In genomic region chr19:38223617-38224013, GRCh38 we compare ENCODE assay signal across 8 cellular contexts. TPM values are rescaled to one million over a fixed set of nuclear protein-coding genes. Genes with fewer than 3 reads are reported as not detected.
DNase-seq lines count a peak whose midpoint lies in the region; FAIRE-seq and TF ChIP-seq lines count a peak whose summit lies in the region.

No MANE protein-coding gene starts in this region.

- POLR2A ChIA-PET in A673 (lab: Charles Lee; ENCODE audit: low non-redundant PET): no interaction called here

- peak overlapping the region; percentile 73 for H4K8ac ChIP-seq in mesenchymal stem cell (ENCODE audit: low read length)

- no peaks in the 10 kb centered on the region for H3K79me1 ChIP-seq in mesenchymal stem cell (replicated peaks; ENCODE audit: low read length, poor library complexity, severe bottlenecking)

- H3K9ac ChIP-seq in mesenchymal stem cell (ENCODE audit: low read length) (peak overlapping the region; percentile 54), kidney (ENCODE audit: low read length in 2 of 2) (no peak overlapping the region)

- peak overlapping the region; percentile 46 for H2AFZ ChIP-seq in mesenchymal stem cell (ENCODE audit: low read depth, low read length)

- WGBS in mesenchymal stem cell: 14% methylated on average over 13 of the region's 13 CpGs

- TF ChIP-seq CTCF in A673 (conservative IDR thresholded peaks at IDR 0.05; ENCODE audit: low read depth, low read length) (no peak), astrocyte of the spinal cord (IDR thresholded peaks at IDR 0.05; ENCODE audit: low read depth, low read length) (no peak), kidney (IDR thresholded peaks at IDR 0.05; ENCODE audit: borderline replicate concordance, extremely low read depth, insufficient read depth) (no peak)

- BruUV-seq in A673 (replicated peaks; lab: Mats Ljungman, UMichigan): no TSS peak

- no peak overlapping the region for H3K14ac ChIP-seq in mesenchymal stem cell (ENCODE audit: low read length in 2 of 2)

- H3K9me3 ChIP-seq in A673 (ENCODE audit: low read depth, low read length, poor library complexity, severe bottlenecking): no peaks in the 10 kb centered on the region
- no peaks in the 10 kb centered on the region for H3K9me3 ChIP-seq in HAP-1
- H3K9me3 ChIP-seq in mesenchymal stem cell (ENCODE audit: control insufficient read depth, low read length): no peaks in the 10 kb centered on the region
- H3K9me3 ChIP-seq in kidney (ENCODE audit: control insufficient read depth in 1 of 2, low read length in 2 of 2): no peaks in the 10 kb centered on the region

- H2BK12ac ChIP-seq in mesenchymal stem cell (ENCODE audit: low read length in 2 of 2): no peak overlapping the region

- H3K23ac ChIP-seq in mesenchymal stem cell (ENCODE audit: low read length in 2 of 2): no peak overlapping the region

- intact Hi-C loops in A673 (cut with micrococcal nuclease; ENCODE audit: unreplicated experiment) (loop anchor here (10.0 kb wide), 2 partner anchors 79 to 319 kb away; partner anchors contain the start of genes SIPA1L3 and WDR87), kidney (cut with DNase I) (no loop called here)

- DNase-seq in A673 (ENCODE audit: low spot score): no peak
- no peak for DNase-seq in HAP-1 (ENCODE audit: low spot score in 2 of 2)
- DNase-seq in astrocyte of the spinal cord (ENCODE audit: low read depth, low spot score): no peak
- DNase-seq in mesenchymal stem cell: peak; percentile 4
- no peak for DNase-seq in kidney
- DNase-seq in AG08396 (ENCODE audit: low spot score): no peak
- DNase-seq in SW 1271 (lab: John Stamatoyannopoulos, UW): no peak
- no peak for DNase-seq in NCI-H82 (lab: John Stamatoyannopoulos, UW)

- H3K18ac ChIP-seq in mesenchymal stem cell (ENCODE audit: low read depth in 1 of 2, low read length in 2 of 2): peak overlapping the region in 1 of 2 experiments; percentile 72

- H4K91ac ChIP-seq in mesenchymal stem cell (ENCODE audit: low read length): no peak overlapping the region

- no peak overlapping the region for H2AK5ac ChIP-seq in mesenchymal stem cell (ENCODE audit: low read length, severe bottlenecking)

- CTCF ChIA-PET in A673 (lab: Charles Lee): no interaction called here

- no peak overlapping the region for H3K4ac ChIP-seq in mesenchymal stem cell (ENCODE audit: low read depth in 1 of 2, low read length in 2 of 2)

- in situ Hi-C loops in HAP-1 (cut with MboI; ENCODE audit: low sequenced_read_pairs): no loop called here
- in situ Hi-C loops in astrocyte of the spinal cord (cut with HindIII; ENCODE audit: low sequenced_read_pairs): no loop called here

- no peak overlapping the region for H3K27ac ChIP-seq in A673 (ENCODE audit: low read depth, low read length, poor library complexity, severe bottlenecking)
- H3K27ac ChIP-seq in mesenchymal stem cell (ENCODE audit: low read length, poor library complexity, severe bottlenecking): no peak overlapping the region
- H3K27ac ChIP-seq in kidney (ENCODE audit: low read depth in 2 of 2, low read length in 2 of 2): no peak overlapping the region

- no peak for FAIRE-seq in kidney (lab: Jason Lieb, UNC)

- H3K4me3 ChIP-seq in A673 (ENCODE audit: low read depth, low read length, poor library complexity, severe bottlenecking) (peak overlapping the region; percentile 74), HAP-1 (peak overlapping the region; percentile 51), astrocyte of the spinal cord (ENCODE audit: low read depth, low read length) (peak overlapping the region; percentile 55), mesenchymal stem cell (ENCODE audit: insufficient read depth in 1 of 2, low read depth in 1 of 2, low read length in 2 of 2) (peak overlapping the region; percentile 77 to 78), kidney (ENCODE audit: low read length in 2 of 2) (no peak overlapping the region)

- no peak overlapping the region for H2BK120ac ChIP-seq in mesenchymal stem cell (ENCODE audit: low read depth, low read length)

- H3K36me3 ChIP-seq in A673 (ENCODE audit: insufficient read depth, low read length, poor library complexity, severe bottlenecking): no peaks in the 10 kb centered on the region
- H3K36me3 ChIP-seq in HAP-1 (replicated peaks): peaks cover 9% of the 10 kb centered on the region
- no peaks in the 10 kb centered on the region for H3K36me3 ChIP-seq in mesenchymal stem cell (ENCODE audit: control insufficient read depth in 1 of 2, insufficient read depth in 2 of 2, low read depth in 1 of 2, low read length in 2 of 2)
- H3K36me3 ChIP-seq in kidney (ENCODE audit: control insufficient read depth in 1 of 2, insufficient read depth in 2 of 2, low read length in 2 of 2): no peaks in the 10 kb centered on the region

- H2BK5ac ChIP-seq in mesenchymal stem cell (ENCODE audit: low read depth, low read length, poor library complexity, severe bottlenecking): no peak overlapping the region

- H3K27me3 ChIP-seq in A673 (replicated peaks; ENCODE audit: insufficient read depth, low read depth, low read length, poor library complexity) (no peaks in the 10 kb centered on the region), HAP-1 (ENCODE audit: low read depth) (no peaks in the 10 kb centered on the region), mesenchymal stem cell (ENCODE audit: control insufficient read depth in 1 of 2, insufficient read depth in 1 of 2, low read length in 2 of 2) (peaks cover 11 to 31% of the 10 kb centered on the region in 2 experiments)

- no peak overlapping the region for H2BK15ac ChIP-seq in mesenchymal stem cell (ENCODE audit: low read depth, poor library complexity, severe bottlenecking)

- H3K4me1 ChIP-seq in A673 (ENCODE audit: insufficient read depth, low read length, poor library complexity, severe bottlenecking): no peaks in the 10 kb centered on the region
- H3K4me1 ChIP-seq in HAP-1: peaks cover 23% of the 10 kb centered on the region
- H3K4me1 ChIP-seq in mesenchymal stem cell (ENCODE audit: control insufficient read depth, insufficient read depth, low read depth, low read length): peaks cover 20% of the 10 kb centered on the region
- H3K4me1 ChIP-seq in kidney (ENCODE audit: control insufficient read depth in 1 of 2, insufficient read depth in 1 of 2, low read depth in 1 of 2, low read length in 2 of 2): peaks cover 0 to 2% of the 10 kb centered on the region in 2 donors

- peak overlapping the region; percentile 93 for H3K4me2 ChIP-seq in mesenchymal stem cell (ENCODE audit: low read length, poor library complexity, severe bottlenecking)

RNA-seq across cellular contexts. Expression of gene DPF1, which starts 0.4 kb away (rescaled TPM):
- total RNA-seq in A673 (2021): 6.3 and 8.1 TPM in 2 replicates
- 1.4 TPM for polyA plus RNA-seq in mesenchymal stem cell (2013, experiment 1 of 2)
- 1.3 TPM for polyA plus RNA-seq in mesenchymal stem cell (2013, experiment 2 of 2)
- not detected for total RNA-seq in kidney
- not detected for polyA plus RNA-seq in kidney (ENCODE audit: insufficient read depth, low read depth, low replicate concordance)

RNA-seq across cellular contexts. Expression of gene PPP1R14A, which starts 32.6 kb away (rescaled TPM):
- total RNA-seq in A673 (2021): 1.1 TPM in 1 of 2 replicates, not detected in the other
- 61.0 TPM for polyA plus RNA-seq in mesenchymal stem cell (2013, experiment 1 of 2)
- polyA plus RNA-seq in mesenchymal stem cell (2013, experiment 2 of 2): 54.2 TPM
- total RNA-seq in kidney: 66.0 TPM
- 69.9 TPM for polyA plus RNA-seq in kidney (ENCODE audit: insufficient read depth, low read depth, low replicate concordance)

RNA-seq across cellular contexts. Expression of gene SPINT2, which starts 40.8 kb away (rescaled TPM):
- total RNA-seq in A673 (2021) (0.42 TPM in 1 of 2 replicates, not detected in the other), kidney (381 TPM)
- 6.9 TPM for polyA plus RNA-seq in mesenchymal stem cell (2013, experiment 1 of 2)
- 7.6 TPM for polyA plus RNA-seq in mesenchymal stem cell (2013, experiment 2 of 2)
- polyA plus RNA-seq in kidney (ENCODE audit: insufficient read depth, low read depth, low replicate concordance): 425 TPM

Comparison
In these comparisons a context has a peak if more than half of its experiments do, and no peak if none do; other contexts are left out.
1. H3K4me3 ChIP-seq: peak in A673 (single experiment), HAP-1 (single experiment), astrocyte of the spinal cord (single experiment) and mesenchymal stem cell (2 of 2); none in kidney (0 of 2).
2. RNA of gene PPP1R14A, which starts 32.6 kb away (total RNA-seq): 66.0 TPM in kidney (single experiment); 1.1 TPM in A673; every median in the first group is over 10 times any median in the second.
3. RNA of gene SPINT2, which starts 40.8 kb away (total RNA-seq): 381 TPM in kidney (single experiment); 0.42 TPM in A673; every median in the first group is over 100 times any median in the second.